15 cellular contexts compared by ENCODE assay signal in genomic region chr1:241963722-241964121, GRCh38. TPM values are rescaled to one million over a fixed set of nuclear protein-coding genes. Genes with fewer than 3 reads are reported as not detected.
DNase-seq lines count a peak whose midpoint lies in the region; ATAC-seq and TF ChIP-seq lines count a peak whose summit lies in the region.
"Had no signal": no experiment of that assay in that cellular context is flagged by ENCODE, and none has a peak within 500 bp of the region (broad histone marks: within the 10 kb centered on the region; RNA-seq: fewer than 3 reads in every experiment).

No MANE protein-coding gene starts in this region.

- H3F3A ChIP-seq in GM23338 (replicated peaks; ENCODE audit: low read depth) (no peaks in the 10 kb centered on the region), MM.1S (ENCODE audit: insufficient read depth, low read length) (no peaks in the 10 kb centered on the region)

- H4K20me1 ChIP-seq in GM23338 (replicated peaks; ENCODE audit: insufficient read depth) (no peaks in the 10 kb centered on the region), osteoblast (ENCODE audit: insufficient read depth, low read length) (no peaks in the 10 kb centered on the region), MM.1S (ENCODE audit: insufficient read depth, low read length) (no peaks in the 10 kb centered on the region)
- H4K20me1 ChIP-seq: BLaER1 had no signal

- H3K9me2 ChIP-seq in GM23338 (ENCODE audit: insufficient read depth) (no peaks in the 10 kb centered on the region), MM.1S (replicated peaks; ENCODE audit: insufficient read depth, low read length) (no peaks in the 10 kb centered on the region)

- ATAC-seq in GM23338 (no peak), GM18498 (IDR thresholded peaks at IDR 0.05; ENCODE audit: unreplicated experiment) (no peak)
- ATAC-seq: GM12878 had no signal

- H3K4me3 ChIP-seq in GM23338 = no peak overlapping the region
- H3K4me3 ChIP-seq in osteoblast (ENCODE audit: insufficient read depth, low read length) = no peak overlapping the region
- no peak overlapping the region for H3K4me3 ChIP-seq in MM.1S (ENCODE audit: low read length)
- no peak overlapping the region for H3K4me3 ChIP-seq in prostate gland
- H3K4me3 ChIP-seq: BLaER1, GM12878, GM23248 had no signal

- no peak for TF ChIP-seq POLR2A in prostate gland (IDR thresholded peaks at IDR 0.05)

- no peak overlapping the region for H3K9ac ChIP-seq in MM.1S (ENCODE audit: low read length)
- H3K9ac ChIP-seq: BLaER1, GM23248 had no signal

- no peaks in the 10 kb centered on the region for H3K9me3 ChIP-seq in osteoblast (ENCODE audit: low read depth, low read length)
- H3K9me3 ChIP-seq in MM.1S (replicated peaks; ENCODE audit: insufficient read depth, low read length) = no peaks in the 10 kb centered on the region
- no peaks in the 10 kb centered on the region for H3K9me3 ChIP-seq in prostate gland
- H3K9me3 ChIP-seq: BLaER1 had no signal

- no peak overlapping the region for H3K27ac Mint-ChIP-seq in GM23338
- H3K27ac Mint-ChIP-seq: CD4-positive, alpha-beta memory T cell had no signal

- no peak overlapping the region for H3K4me2 ChIP-seq in GM23338
- H3K4me2 ChIP-seq in osteoblast (ENCODE audit: insufficient read depth, low read length) = no peak overlapping the region
- no peak overlapping the region for H3K4me2 ChIP-seq in MM.1S (ENCODE audit: low read depth, low read length)
- H3K4me2 ChIP-seq: BLaER1 had no signal

- H3K36me3 Mint-ChIP-seq in GM23338 (ENCODE audit: low read depth) = no peaks in the 10 kb centered on the region
- H3K36me3 Mint-ChIP-seq: CD14-positive monocyte; CD4-positive, alpha-beta memory T cell had no signal

- in situ Hi-C loops in SK-MEL-5 (cut with HindIII; ENCODE audit: low pct_unique_long_range_greater_than_20kb, low sequenced_read_pairs) = no loop called here

- H3K4me1 Mint-ChIP-seq in GM23338 = no peaks in the 10 kb centered on the region
- H3K4me1 Mint-ChIP-seq: CD4-positive, alpha-beta memory T cell had no signal

- DNase-seq in GM23338 (ENCODE audit: low spot score) = no peak
- DNase-seq in SK-MEL-5 (ENCODE audit: low read depth, low spot score) = peak; percentile 24
- DNase-seq in osteoblast (ENCODE audit: insufficient read length, low spot score, missing footprints) = peak; percentile 32
- no peak for DNase-seq in MM.1S
- no peak for DNase-seq in prostate gland (ENCODE audit: low spot score)
- DNase-seq: CD4-positive, alpha-beta memory T cell; DMS79 treated with DMSO at 0.1 percent for 48 hours; GM23248; HCEC 1CT; KBM-7 had no signal

- H3K4me1 ChIP-seq in GM23338 (ENCODE audit: insufficient read depth) = no peaks in the 10 kb centered on the region
- H3K4me1 ChIP-seq in osteoblast (ENCODE audit: insufficient read depth, low read length) = no peaks in the 10 kb centered on the region
- no peaks in the 10 kb centered on the region for H3K4me1 ChIP-seq in MM.1S (ENCODE audit: low read length)
- H3K4me1 ChIP-seq in prostate gland (replicated peaks) = no peaks in the 10 kb centered on the region
- H3K4me1 ChIP-seq: BLaER1 had no signal

- TF ChIP-seq CTCF in GM23338 (conservative IDR thresholded peaks at IDR 0.05; ENCODE audit: low read depth in 2 of 2) (no peak), osteoblast (IDR thresholded peaks at IDR 0.05; ENCODE audit: extremely low read depth, low read depth, low read length) (no peak), MM.1S (IDR thresholded peaks at IDR 0.05; ENCODE audit: low read length) (no peak), prostate gland (IDR thresholded peaks at IDR 0.05) (no peak)

- peaks cover 6% of the 10 kb centered on the region for H3K27me3 Mint-ChIP-seq in GM23338 (ENCODE audit: insufficient read depth, low read depth, poor library complexity)
- H3K27me3 Mint-ChIP-seq: CD4-positive, alpha-beta memory T cell had no signal

- no peaks in the 10 kb centered on the region for H3K36me3 ChIP-seq in GM23338 (ENCODE audit: insufficient read depth)
- H3K36me3 ChIP-seq in osteoblast (ENCODE audit: insufficient read depth, low read length) = no peaks in the 10 kb centered on the region
- no peaks in the 10 kb centered on the region for H3K36me3 ChIP-seq in MM.1S (replicated peaks; ENCODE audit: insufficient read depth, low read length)
- no peaks in the 10 kb centered on the region for H3K36me3 ChIP-seq in prostate gland
- H3K36me3 ChIP-seq: BLaER1 had no signal

- no peaks in the 10 kb centered on the region for H3K27me3 ChIP-seq in GM23338 (ENCODE audit: insufficient read depth)
- H3K27me3 ChIP-seq in osteoblast (ENCODE audit: insufficient read depth, low read length) = no peaks in the 10 kb centered on the region
- H3K27me3 ChIP-seq in MM.1S (replicated peaks; ENCODE audit: insufficient read depth, low read length) = no peaks in the 10 kb centered on the region
- no peaks in the 10 kb centered on the region for H3K27me3 ChIP-seq in prostate gland (replicated peaks; ENCODE audit: insufficient read depth)
- H3K27me3 ChIP-seq: BLaER1 had no signal

- H3K4me3 Mint-ChIP-seq in GM23338 = no peak overlapping the region
- H3K4me3 Mint-ChIP-seq: CD14-positive monocyte; CD4-positive, alpha-beta memory T cell had no signal

- no peak overlapping the region for H3K27ac ChIP-seq in GM23338 (ENCODE audit: low read depth)
- H3K27ac ChIP-seq in osteoblast (ENCODE audit: low read depth, low read length) = no peak overlapping the region
- H3K27ac ChIP-seq in MM.1S (ENCODE audit: low read length) = no peak overlapping the region
- H3K27ac ChIP-seq in prostate gland = no peak overlapping the region
- H3K27ac ChIP-seq: BLaER1, GM23248 had no signal

- H3K79me2 ChIP-seq in GM23338 (replicated peaks; ENCODE audit: insufficient read depth) = no peaks in the 10 kb centered on the region
- H3K79me2 ChIP-seq in osteoblast (ENCODE audit: insufficient read depth, low read length) = no peaks in the 10 kb centered on the region
- H3K79me2 ChIP-seq in MM.1S (ENCODE audit: low read length) = no peaks in the 10 kb centered on the region

- intact Hi-C loops in prostate gland (cut with DNase I) = no loop called here

- 0 out of 3 replicates have a peak, but pooled peaks cover 2% of the 10 kb centered on the region for H3K9me3 Mint-ChIP-seq in GM23338
- H3K9me3 Mint-ChIP-seq: CD4-positive, alpha-beta memory T cell had no signal

- H2AFZ ChIP-seq in GM23338 (0 out of 2 replicates have a peak overlapping the region, but pooled peaks have one; percentile 43), osteoblast (ENCODE audit: low read length) (no peak overlapping the region), MM.1S (ENCODE audit: low read length) (no peak overlapping the region)
- H2AFZ ChIP-seq: GM23248 had no signal

TF ChIP-seq in GM23338, 12 proteins besides CTCF, POLR2A, EP300 and RAD21 (continues in another document):
- TF ChIP-seq POLR2AphosphoS5 (IDR thresholded peaks at IDR 0.05; ENCODE audit: low read depth) = no peak

RNA-seq across cellular contexts. Expression of gene BECN2, which starts 6.2 kb away (rescaled TPM):
- total RNA-seq in GM23338 (2014; rRNA removed; shearing (Covaris generic)) = not detected in 2 replicates
- polyA plus RNA-seq in GM23338 (2016; fragmentation: Nextera tagmentation; extraction: Ambion mirVana) = not detected in 2 replicates
- total RNA-seq in SK-MEL-5 (2014; rRNA removed; shearing (Covaris generic)) = not detected in 2 replicates
- not detected in 2 replicates for polyA plus RNA-seq in SK-MEL-5 (2015; cell fraction: cytosol; rRNA removed)
- polyA plus RNA-seq in SK-MEL-5 (2015; cell fraction: nucleus; rRNA removed) = not detected in 2 replicates
- total RNA-seq in osteoblast = not detected in 2 replicates
- not detected for total RNA-seq in prostate gland
- total RNA-seq: CD4-positive, alpha-beta memory T cell; GM12878; GM23248; HT-29 had no signal
- polyA plus RNA-seq: CD14-positive monocyte; CD4-positive, alpha-beta memory T cell; GM12878; GM23248 had no signal

RNA-seq across cellular contexts. Expression of gene MAP1LC3C, which starts 35.2 kb away (rescaled TPM):
- 1.1 and 1.7 TPM in 2 replicates for total RNA-seq in GM23338 (2014; rRNA removed; shearing (Covaris generic))
- polyA plus RNA-seq in GM23338 (2016; fragmentation: Nextera tagmentation; extraction: Ambion mirVana) = 0.61 and 1.2 TPM in 2 replicates
- total RNA-seq in SK-MEL-5 (2014; rRNA removed; shearing (Covaris generic)) = 0.13 TPM in 1 of 2 replicates, not detected in the other
- 0.07 TPM in 1 of 2 replicates, not detected in the other for polyA plus RNA-seq in SK-MEL-5 (2015; cell fraction: cytosol; rRNA removed)
- not detected in 2 replicates for polyA plus RNA-seq in SK-MEL-5 (2015; cell fraction: nucleus; rRNA removed)
- total RNA-seq in osteoblast = under 0.01 and 0.29 TPM in 2 replicates
- not detected for total RNA-seq in prostate gland
- total RNA-seq: CD4-positive, alpha-beta memory T cell; GM12878; GM23248; HT-29 had no signal
- polyA plus RNA-seq: CD14-positive monocyte; CD4-positive, alpha-beta memory T cell had no signal

Comparison
In these comparisons a context has a peak if more than half of its experiments do, and no peak if none do; other contexts are left out.
1. DNase-seq: peak in SK-MEL-5 (single experiment) and osteoblast (single experiment); none in GM23338 (single experiment), MM.1S (single experiment) and prostate gland (single experiment).